14 cellular contexts compared by ENCODE assay signal in genomic region chr20:35275741-35276251, GRCh38. TPM values are rescaled to one million over a fixed set of nuclear protein-coding genes. Genes with fewer than 3 reads are reported as not detected.
DNase-seq lines count a peak whose midpoint lies in the region; ATAC-seq and TF ChIP-seq lines count a peak whose summit lies in the region.
"Had no signal": no experiment of that assay in that cellular context is flagged by ENCODE, and none has a peak within 500 bp of the region (broad histone marks: within the 10 kb centered on the region; RNA-seq: fewer than 3 reads in every experiment).

No MANE protein-coding gene starts in this region.

- H3K27ac ChIP-seq in cardiac muscle cell (peak overlapping the region; percentile 40), endodermal cell (ENCODE audit: low read depth, low read length) (no peak overlapping the region)

- H3K9me3 Mint-ChIP-seq in endodermal cell: peaks cover 10% of the 10 kb centered on the region
- H3K9me3 Mint-ChIP-seq in stimulated activated memory B cell treated with anti-CD40 and anti-IgM and Interleukin-4, amounts not matched to agents 10 μg/mL and 1 μg/mL and 100 μg/mL, for 72 hours: no peaks in the 10 kb centered on the region
- H3K9me3 Mint-ChIP-seq: stimulated activated naive B cell treated with anti-CD40 and anti-IgM and Interleukin-4, amounts not matched to agents 10 μg/mL and 1 μg/mL and 100 μg/mL, for 72 hours had no signal

- peak overlapping the region; percentile 98 for H3K27ac Mint-ChIP-seq in T-helper 17 cell
- no peak overlapping the region for H3K27ac Mint-ChIP-seq in endodermal cell
- H3K27ac Mint-ChIP-seq in stimulated activated memory B cell treated with anti-CD40 and anti-IgM and Interleukin-4, amounts not matched to agents 10 μg/mL and 1 μg/mL and 100 μg/mL, for 72 hours: peak overlapping the region; percentile 99

- H3K27me3 Mint-ChIP-seq in T-helper 17 cell (no peaks in the 10 kb centered on the region), endodermal cell (ENCODE audit: insufficient read depth) (no peaks in the 10 kb centered on the region)
- H3K27me3 Mint-ChIP-seq in stimulated activated memory B cell treated with anti-CD40 and anti-IgM and Interleukin-4, amounts not matched to agents 10 μg/mL and 1 μg/mL and 100 μg/mL, for 72 hours: no peaks in the 10 kb centered on the region
- H3K27me3 Mint-ChIP-seq: stimulated activated naive B cell treated with anti-CD40 and anti-IgM and Interleukin-4, amounts not matched to agents 10 μg/mL and 1 μg/mL and 100 μg/mL, for 72 hours had no signal

- peaks cover 17% of the 10 kb centered on the region for H3K4me1 Mint-ChIP-seq in T-helper 17 cell
- H3K4me1 Mint-ChIP-seq in endodermal cell: no peaks in the 10 kb centered on the region
- peaks cover 45% of the 10 kb centered on the region for H3K4me1 Mint-ChIP-seq in stimulated activated memory B cell treated with anti-CD40 and anti-IgM and Interleukin-4, amounts not matched to agents 10 μg/mL and 1 μg/mL and 100 μg/mL, for 72 hours

- H3K4me1 ChIP-seq in cardiac muscle cell (ENCODE audit: low read depth) (peaks cover 6% of the 10 kb centered on the region), endodermal cell (ENCODE audit: control insufficient read depth, insufficient read depth, low read length) (no peaks in the 10 kb centered on the region)

- no peak overlapping the region for H3K9ac ChIP-seq in endodermal cell (ENCODE audit: extremely low read depth, low read length, poor library complexity, severe bottlenecking)

- H3K27me3 ChIP-seq in cardiac muscle cell (no peaks in the 10 kb centered on the region), endodermal cell (ENCODE audit: control insufficient read depth, insufficient read depth, low read length, poor library complexity, severe bottlenecking) (no peaks in the 10 kb centered on the region)

- intact Hi-C loops in cardiac septum (cut with DNase I): no loop called here

- WGBS in endodermal cell (ENCODE audit: insufficient coverage in 1 of 2, insufficient read length in 1 of 2), 2 experiments: 93 to 97% methylated on average over 11 to 12 of the region's 12 CpGs

- H3K9me3 ChIP-seq in cardiac muscle cell (ENCODE audit: low read depth) (no peaks in the 10 kb centered on the region), T-helper 17 cell (ENCODE audit: control insufficient read depth, low read length, poor library complexity, severe bottlenecking) (no peaks in the 10 kb centered on the region), endodermal cell (ENCODE audit: control insufficient read depth, low read length) (no peaks in the 10 kb centered on the region)

- H3K36me3 ChIP-seq in cardiac muscle cell (peaks cover 10% of the 10 kb centered on the region), endodermal cell (ENCODE audit: control insufficient read depth, insufficient read depth, low read length) (peaks cover 38% of the 10 kb centered on the region)

- no peak for DNase-seq in cardiac muscle cell (ENCODE audit: low read depth in 1 of 2, low spot score in 1 of 2)
- DNase-seq in cardiac septum (ENCODE audit: low spot score): no peak
- DNase-seq in T-helper 17 cell: no peak
- DNase-seq in endodermal cell: no peak
- DNase-seq in GM13976 (ENCODE audit: low spot score): no peak
- DNase-seq: activated CD4-positive, alpha-beta T cell treated with anti-CD3 and anti-CD28 coated beads, Interleukin-2, amount 50 U/mL, for 4 hours; foreskin fibroblast; retina; stimulated activated CD4-positive, alpha-beta T cell treated with anti-CD3 and anti-CD28 coated beads, Interleukin-2, amount 100 ng/mL, for 24 hours; stimulated activated naive B cell treated with anti-CD40 and anti-IgM and Interleukin-4, amounts not matched to agents 10 μg/mL and 1 μg/mL and 100 μg/mL, for 72 hours had no signal

- H3K36me3 Mint-ChIP-seq in T-helper 17 cell (ENCODE audit: low read depth): peaks cover 7% of the 10 kb centered on the region
- peaks cover 38% of the 10 kb centered on the region for H3K36me3 Mint-ChIP-seq in endodermal cell (ENCODE audit: low read depth)
- H3K36me3 Mint-ChIP-seq in stimulated activated memory B cell treated with anti-CD40 and anti-IgM and Interleukin-4, amounts not matched to agents 10 μg/mL and 1 μg/mL and 100 μg/mL, for 72 hours: peaks cover 45% of the 10 kb centered on the region

- in situ Hi-C loops in GM13976 (cut with MboI; ENCODE audit: low sequenced_read_pairs, unreplicated experiment): no loop called here

- no peak for TF ChIP-seq CTCF in cardiac muscle cell (IDR thresholded peaks at IDR 0.05; ENCODE audit: low read depth, low read length)
- TF ChIP-seq CTCF in endodermal cell (conservative IDR thresholded peaks at IDR 0.05): no peak
- no peak for TF ChIP-seq CTCF in GM13976 (IDR thresholded peaks at IDR 0.05; ENCODE audit: borderline replicate concordance, control extremely low read depth, extremely low read depth, insufficient read depth, missing control alignments)

- no peak for ATAC-seq in T-helper 17 cell
- no peak for ATAC-seq in stimulated activated memory B cell treated with anti-CD40 and anti-IgM and Interleukin-4, amounts not matched to agents 10 μg/mL and 1 μg/mL and 100 μg/mL, for 72 hours
- ATAC-seq in GM18873 (IDR thresholded peaks at IDR 0.05; ENCODE audit: low FRiP score, unreplicated experiment): no peak
- ATAC-seq in GM21423 (IDR thresholded peaks at IDR 0.05; ENCODE audit: unreplicated experiment): no peak
- ATAC-seq: stimulated activated naive B cell treated with anti-CD40 and anti-IgM and Interleukin-4, amounts not matched to agents 10 μg/mL and 1 μg/mL and 100 μg/mL, for 72 hours had no signal

- H3K4me3 ChIP-seq in cardiac muscle cell (no peak overlapping the region), endodermal cell (ENCODE audit: low read length) (no peak overlapping the region)

- H3K4me3 Mint-ChIP-seq in T-helper 17 cell: peak overlapping the region; percentile 7
- peak overlapping the region; percentile 91 for H3K4me3 Mint-ChIP-seq in endodermal cell
- no peak overlapping the region for H3K4me3 Mint-ChIP-seq in stimulated activated memory B cell treated with anti-CD40 and anti-IgM and Interleukin-4, amounts not matched to agents 10 μg/mL and 1 μg/mL and 100 μg/mL, for 72 hours

RNA-seq across cellular contexts. Expression of gene MMP24OS, which starts 2.1 kb away (rescaled TPM):
- total RNA-seq in cardiac muscle cell: 29.4 and 34.9 TPM in 2 replicates
- 42.5 and 61.4 TPM in 2 replicates for polyA plus RNA-seq in cardiac muscle cell
- total RNA-seq in cardiac septum: 63.4 TPM
- 10 to 100 TPM; 60.8 to 64.4 TPM for total RNA-seq in T-helper 17 cell
- 10 to 100 TPM; 32.2 to 38.8 TPM for total RNA-seq in endodermal cell
- 46.0 TPM for polyA plus RNA-seq in endodermal cell (2013, experiment 1 of 2)
- polyA plus RNA-seq in endodermal cell (2013, experiment 2 of 2): 41.6 TPM

RNA-seq across cellular contexts. Expression of gene EIF6, which starts 8.8 kb away (rescaled TPM):
- total RNA-seq in cardiac muscle cell (80.4 and 129 TPM in 2 replicates), cardiac septum (41.2 TPM), T-helper 17 cell (10 to 100 TPM; 39.4 to 43.6 TPM), endodermal cell (100 to 1,000 TPM; 127 to 132 TPM)
- polyA plus RNA-seq in cardiac muscle cell: 186 and 203 TPM in 2 replicates
- polyA plus RNA-seq in endodermal cell (2013, experiment 1 of 2): 91.6 TPM
- polyA plus RNA-seq in endodermal cell (2013, experiment 2 of 2): 82.7 TPM

RNA-seq across cellular contexts. Expression of gene FAM83C, which starts 16.4 kb away (rescaled TPM):
- total RNA-seq in cardiac muscle cell (0.49 TPM in 1 of 2 replicates, not detected in the other), cardiac septum (not detected), T-helper 17 cell (not detected), endodermal cell (not detected)
- polyA plus RNA-seq in cardiac muscle cell: not detected in 2 replicates
- not detected for polyA plus RNA-seq in endodermal cell (2013, experiment 1 of 2)
- not detected for polyA plus RNA-seq in endodermal cell (2013, experiment 2 of 2)
- polyA plus RNA-seq: BJ had no signal

RNA-seq across cellular contexts. Expression of gene MMP24, which starts 49.3 kb away (rescaled TPM):
- total RNA-seq in cardiac muscle cell (8.7 and 8.9 TPM in 2 replicates), cardiac septum (0.40 TPM), T-helper 17 cell (under 1 TPM; 0.15 to 0.16 TPM), endodermal cell (1 to 10 TPM; 1.3 to 5.9 TPM)
- polyA plus RNA-seq in cardiac muscle cell: 3.4 and 5.9 TPM in 2 replicates
- polyA plus RNA-seq in endodermal cell (2013, experiment 1 of 2): 2.7 TPM
- 1.6 TPM for polyA plus RNA-seq in endodermal cell (2013, experiment 2 of 2)
